ENCODE assay signal across 18 cellular contexts in the genomic region with DNA sequence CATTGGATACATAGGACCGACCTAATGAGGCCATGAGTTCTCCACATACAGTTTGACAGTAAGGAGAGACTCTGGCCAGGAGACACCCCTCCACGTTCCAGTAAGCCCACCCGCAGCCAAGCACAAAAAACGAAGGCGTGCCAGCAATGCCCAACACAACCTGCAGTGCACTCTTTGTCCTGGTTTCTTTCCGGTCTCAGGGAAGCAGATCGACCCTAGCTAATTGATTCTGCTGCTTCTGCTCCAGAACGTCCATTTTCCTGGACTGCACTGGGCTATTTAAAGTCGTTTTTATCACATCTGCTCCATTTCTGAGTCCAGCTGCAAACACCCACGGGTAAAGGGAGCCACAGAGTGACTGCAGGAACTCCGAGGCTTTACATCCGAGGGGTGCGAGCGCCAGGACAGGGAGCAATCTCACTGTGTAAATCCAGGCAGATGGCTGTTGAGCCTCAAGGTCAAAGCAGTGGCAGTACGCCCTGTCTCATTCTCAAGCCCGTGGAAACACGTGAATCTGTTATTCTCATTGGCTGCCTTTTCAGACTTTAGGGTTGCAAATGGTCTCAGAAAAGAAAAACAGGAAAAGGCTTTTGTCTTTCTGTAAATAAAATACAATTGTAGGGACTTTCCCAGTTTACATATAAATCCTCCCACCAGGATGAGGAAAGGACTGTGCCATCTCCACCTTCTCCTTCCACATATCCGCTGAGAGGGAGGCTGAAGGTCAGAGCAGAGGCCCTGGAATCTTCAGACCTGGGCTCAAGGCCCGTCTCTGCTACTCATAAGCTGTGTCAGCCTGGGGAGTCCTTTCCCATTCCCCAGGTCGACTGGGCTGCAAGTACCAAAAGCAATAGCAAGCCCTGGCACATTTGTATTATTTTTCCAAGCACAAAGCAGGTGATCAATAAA. TPM values are rescaled to one million over a fixed set of nuclear protein-coding genes. Genes with fewer than 3 reads are reported as not detected.
DNase-seq lines count a peak whose midpoint lies in the region; ATAC-seq and TF ChIP-seq lines count a peak whose summit lies in the region.
"Had no signal": no experiment of that assay in that cellular context is flagged by ENCODE, and none has a peak within 500 bp of the region (broad histone marks: within the 10 kb centered on the region; RNA-seq: fewer than 3 reads in every experiment).

No MANE protein-coding gene starts in this region.

- intact Hi-C loops in Right ventricle myocardium inferior (cut with DNase I) (no loop called here), body of pancreas (cut with DNase I) (no loop called here), testis (cut with DNase I; ENCODE audit: low total_unique reads) (no loop called here), posterior vena cava (cut with DNase I) (no loop called here)

- H3K27ac ChIP-seq in cardiac muscle cell (peak overlapping the region; percentile 93), body of pancreas (peak overlapping the region; percentile 82 to 87 (median 84)), iPS-20b (ENCODE audit: low read length) (no peak overlapping the region), testis (peak overlapping the region; percentile 66 to 68)
- H3K27ac ChIP-seq: gastrocnemius medialis, SK-N-MC had no signal

- ATAC-seq in Right ventricle myocardium inferior (no peak), body of pancreas (peak; percentile 70)
- no peak for ATAC-seq in activated T-cell treated with anti-CD3 and anti-CD28 coated beads, Interleukin-2, amount 50 U/mL, for 4 hours
- ATAC-seq: activated naive CD8-positive, alpha-beta T cell treated with anti-CD3 and anti-CD28 coated beads, Interleukin-2, amount 50 U/mL, for 24 hours; gastrocnemius medialis had no signal

- H3K4me1 ChIP-seq in cardiac muscle cell (ENCODE audit: low read depth) (peaks cover 82% of the 10 kb centered on the region), body of pancreas (peaks cover 86% of the 10 kb centered on the region), iPS-20b (ENCODE audit: insufficient read depth, low read length) (peaks cover 10% of the 10 kb centered on the region; the same call in 1 of the 2 replicates), testis (peaks cover 25% of the 10 kb centered on the region)
- H3K4me1 ChIP-seq: gastrocnemius medialis had no signal

- no peak overlapping the region for H3K4me3 Mint-ChIP-seq in activated T-cell treated with anti-CD3 and anti-CD28 coated beads, Interleukin-2, amount 50 U/mL, for 4 hours

- peak overlapping the region; percentile 11; the same call in 1 of the 2 replicates for H3K9ac ChIP-seq in iPS-20b (ENCODE audit: low read depth, low read length)

- H3K9me3 Mint-ChIP-seq in activated T-cell treated with anti-CD3 and anti-CD28 coated beads, Interleukin-2, amount 50 U/mL, for 4 hours = no peaks in the 10 kb centered on the region
- H3K9me3 Mint-ChIP-seq: activated T-cell treated with anti-CD3 and anti-CD28 coated beads, Interleukin-2, amount 50 U/mL, for 24 hours had no signal

- H3K36me3 Mint-ChIP-seq in activated T-cell treated with anti-CD3 and anti-CD28 coated beads, Interleukin-2, amount 50 U/mL, for 4 hours (ENCODE audit: insufficient read depth) = no peaks in the 10 kb centered on the region

- no peak for TF ChIP-seq CTCF in cardiac muscle cell (IDR thresholded peaks at IDR 0.05; ENCODE audit: low read depth, low read length)
- peak in 1 of 7 experiments; percentile 19 for TF ChIP-seq CTCF in body of pancreas (IDR thresholded peaks at IDR 0.05)
- TF ChIP-seq CTCF in testis (IDR thresholded peaks at IDR 0.05) = no peak

- H3K9me3 ChIP-seq in cardiac muscle cell (ENCODE audit: low read depth) = no peaks in the 10 kb centered on the region
- no peaks in the 10 kb centered on the region for H3K9me3 ChIP-seq in body of pancreas
- no peaks in the 10 kb centered on the region for H3K9me3 ChIP-seq in iPS-20b (ENCODE audit: insufficient read depth, low read depth, low read length)
- H3K9me3 ChIP-seq in testis = no peaks in the 10 kb centered on the region
- H3K9me3 ChIP-seq: gastrocnemius medialis had no signal

- 18 to 31% methylated on average over 20 of the region's 20 CpGs for WGBS in body of pancreas, 2 donors
- WGBS in testis, 2 donors = 32 to 37% methylated on average over 20 of the region's 20 CpGs

- no peaks in the 10 kb centered on the region for H3K27me3 Mint-ChIP-seq in activated T-cell treated with anti-CD3 and anti-CD28 coated beads, Interleukin-2, amount 50 U/mL, for 4 hours (ENCODE audit: low read depth)

- TF ChIP-seq POLR2A in body of pancreas (IDR thresholded peaks at IDR 0.05) (peak in 2 of 3 donors; percentile 51 to 61), testis (IDR thresholded peaks at IDR 0.05) (no peak)

- peaks cover 50% of the 10 kb centered on the region for H3K4me1 Mint-ChIP-seq in activated T-cell treated with anti-CD3 and anti-CD28 coated beads, Interleukin-2, amount 50 U/mL, for 4 hours (ENCODE audit: low read depth)

- no peaks in the 10 kb centered on the region for H3K36me3 ChIP-seq in cardiac muscle cell
- no peaks in the 10 kb centered on the region for H3K36me3 ChIP-seq in body of pancreas (replicated peaks in 1 of 2; ENCODE audit: insufficient read depth in 1 of 2, low read depth in 2 of 2)
- no peaks in the 10 kb centered on the region for H3K36me3 ChIP-seq in iPS-20b (ENCODE audit: insufficient read depth, low read depth, low read length)
- H3K36me3 ChIP-seq in testis (ENCODE audit: low read depth, missing control alignments) = no peaks in the 10 kb centered on the region
- H3K36me3 ChIP-seq: gastrocnemius medialis had no signal

- DNase-seq in cardiac muscle cell (ENCODE audit: low read depth in 1 of 2, low spot score in 1 of 2) (peak in 1 of 2 donors; percentile 33), Right ventricle myocardium inferior (ENCODE audit: missing footprints) (no peak), body of pancreas (peak; percentile 78 to 86 (median 85)), testis (peak; percentile 77), inferior parietal cortex (ENCODE audit: extremely low spot score) (no peak), posterior vena cava (ENCODE audit: low spot score) (no peak)
- DNase-seq in activated T-cell treated with anti-CD3 and anti-CD28 coated beads, Interleukin-2, amount 50 U/mL, for 4 hours = no peak
- DNase-seq: activated naive CD8-positive, alpha-beta T cell treated with anti-CD3 and anti-CD28 coated beads, Interleukin-2, amount 50 U/mL, for 24 hours; activated T-cell treated with anti-CD3 and anti-CD28 coated beads, Interleukin-2, amount 50 U/mL, for 24 hours; gastrocnemius medialis; GF-D8; NCI-H1048; NCI-H226; occipital lobe; stimulated activated naive CD4-positive, alpha-beta T cell treated with Interleukin-2 at 50 U/mL for 16 hours had no signal

- no peaks in the 10 kb centered on the region for H3K27me3 ChIP-seq in cardiac muscle cell
- H3K27me3 ChIP-seq in body of pancreas = no peaks in the 10 kb centered on the region
- no peaks in the 10 kb centered on the region for H3K27me3 ChIP-seq in iPS-20b (ENCODE audit: insufficient read depth, low read length)
- H3K27me3 ChIP-seq in testis = no peaks in the 10 kb centered on the region
- H3K27me3 ChIP-seq: gastrocnemius medialis had no signal

- H3K4me3 ChIP-seq in cardiac muscle cell = no peak overlapping the region
- no peak overlapping the region for H3K4me3 ChIP-seq in body of pancreas
- no peak overlapping the region for H3K4me3 ChIP-seq in iPS-20b (ENCODE audit: low read length)
- H3K4me3 ChIP-seq in testis = no peak overlapping the region
- H3K4me3 ChIP-seq: gastrocnemius medialis, SK-N-MC had no signal

RNA-seq across cellular contexts. Expression of gene TMEM163, which starts 40.7 kb away (rescaled TPM):
- total RNA-seq in cardiac muscle cell = 30.3 and 45.8 TPM in 2 replicates
- 58.1 and 75.9 TPM in 2 replicates for polyA plus RNA-seq in cardiac muscle cell
- 0.46 TPM for total RNA-seq in Right ventricle myocardium inferior
- total RNA-seq in body of pancreas = 10 to 100 TPM; 16.2 to 27.5 TPM
- 10 to 100 TPM; 37.3 to 44.3 TPM for total RNA-seq in testis
- 24.0 TPM for polyA plus RNA-seq in testis (ENCODE audit: insufficient read depth, low read depth, low replicate concordance)
- total RNA-seq in posterior vena cava = under 1 TPM; 0.19 to 0.24 TPM
- total RNA-seq in activated T-cell treated with anti-CD3 and anti-CD28 coated beads, Interleukin-2, amount 50 U/mL, for 4 hours = under 1 TPM; 0.13 to 0.20 (median 0.14) TPM
- total RNA-seq: gastrocnemius medialis had no signal
- polyA plus RNA-seq: AG04450 had no signal

Comparison
In these comparisons a context has a peak if more than half of its experiments do, and no peak if none do; other contexts are left out.
1. RNA of gene TMEM163, which starts 40.7 kb away (total RNA-seq): 30.3 to 45.8 TPM in cardiac muscle cell, 37.3 to 44.3 TPM in testis and 16.2 to 27.5 TPM in body of pancreas; 0.46 TPM in Right ventricle myocardium inferior (single experiment), 0.19 to 0.24 TPM in posterior vena cava and 0.13 to 0.20 TPM in activated T-cell treated with anti-CD3 and anti-CD28 coated beads, Interleukin-2, amount 50 U/mL, for 4 hours; every median in the first group is over 10 times any median in the second.
2. DNase-seq: peak in body of pancreas (4 of 4) and testis (single experiment); none in Right ventricle myocardium inferior (single experiment), inferior parietal cortex (single experiment), posterior vena cava (single experiment) and activated T-cell treated with anti-CD3 and anti-CD28 coated beads, Interleukin-2, amount 50 U/mL, for 4 hours (single experiment).